ENCODE assay signal across 9 cellular contexts in the genomic region with DNA sequence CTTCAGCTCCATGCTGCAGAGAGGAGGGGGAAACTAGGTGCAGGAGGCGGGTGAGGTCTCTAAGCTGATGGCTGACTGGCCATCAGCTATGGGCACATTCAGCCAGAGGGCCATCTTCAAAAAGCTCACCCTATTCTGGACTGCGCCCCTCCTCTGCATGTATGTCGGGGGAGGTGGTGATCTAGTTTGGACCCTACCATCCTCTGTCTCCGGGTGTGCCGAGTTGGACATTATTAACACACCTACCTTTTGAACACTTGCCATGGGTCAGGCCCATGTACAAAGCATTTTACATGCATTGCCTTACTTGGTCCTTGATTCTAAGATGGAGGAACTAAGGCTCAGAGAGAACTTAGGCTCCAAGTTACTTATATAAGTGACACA. TPM values are rescaled to one million over a fixed set of nuclear protein-coding genes. Genes with fewer than 3 reads are reported as not detected.
DNase-seq lines count a peak whose midpoint lies in the region; ATAC-seq and TF ChIP-seq lines count a peak whose summit lies in the region.
"Had no signal": no experiment of that assay in that cellular context is flagged by ENCODE, and none has a peak within 500 bp of the region (broad histone marks: within the 10 kb centered on the region; RNA-seq: fewer than 3 reads in every experiment).

No MANE protein-coding gene starts in this region.

- no peak for TF ChIP-seq CTCF in 22Rv1 (IDR thresholded peaks at IDR 0.05)
- TF ChIP-seq CTCF in mammary epithelial cell (conservative IDR thresholded peaks at IDR 0.05 in 1 of 2, IDR thresholded peaks at IDR 0.05 in 1 of 2; ENCODE audit: extremely low read depth in 1 of 2, insufficient read depth in 1 of 2, low read depth in 1 of 2, low read length in 2 of 2), result no peak

- DNase-seq in mammary epithelial cell (no peak), NCI-H2107 treated with DMSO at 0.1 percent for 48 hours (lab: John Stamatoyannopoulos, UW; ENCODE audit: unreplicated experiment) (no peak)
- DNase-seq: NCI-H446 had no signal

- in situ Hi-C loops in mammary epithelial cell (cut with MboI; ENCODE audit: low sequenced_read_pairs in 2 of 2), result no loop called here

- H3K4me1 ChIP-seq in HUES6 (ENCODE audit: control insufficient read depth, insufficient read depth, low read length), result peaks cover 35% of the 10 kb centered on the region
- peaks cover 39% of the 10 kb centered on the region for H3K4me1 ChIP-seq in mammary epithelial cell (ENCODE audit: insufficient read depth, low read length)
- peaks cover 36% of the 10 kb centered on the region for H3K4me1 ChIP-seq in mucosa of stomach (ENCODE audit: control insufficient read depth, insufficient read depth, low read length)

- H3K9ac ChIP-seq in HUES6 (ENCODE audit: low read length), result peak overlapping the region; percentile 85
- H3K9ac ChIP-seq in mammary epithelial cell (ENCODE audit: insufficient read depth, low read length), result no peak overlapping the region
- H3K9ac ChIP-seq in mucosa of stomach (ENCODE audit: low read length), result peak overlapping the region; percentile 83

- peak overlapping the region; percentile 75 for H3K4me3 ChIP-seq in HUES6 (ENCODE audit: low read depth, low read length)
- H3K4me3 ChIP-seq in mammary epithelial cell (replicated peaks in 1 of 3; ENCODE audit: insufficient read depth in 1 of 3, low read depth in 2 of 3, low read length in 3 of 3), result peak overlapping the region; percentile 60 to 80 (median 78)
- peak overlapping the region; percentile 44 for H3K4me3 ChIP-seq in mucosa of stomach (ENCODE audit: low read length)

- H3K27me3 ChIP-seq in HUES6 (ENCODE audit: control insufficient read depth, insufficient read depth, low read length) (no peaks in the 10 kb centered on the region), mammary epithelial cell (ENCODE audit: insufficient read depth, low read length) (no peaks in the 10 kb centered on the region), mucosa of stomach (ENCODE audit: control insufficient read depth, insufficient read depth, low read length) (no peaks in the 10 kb centered on the region)

- intact Hi-C loops in mammary epithelial cell (cut with micrococcal nuclease), result loop anchor here (5.0 kb wide), 1 partner anchor 81 kb away; a partner anchor contains a TSS

- no peak overlapping the region for H2AFZ ChIP-seq in mammary epithelial cell (ENCODE audit: low read depth, low read length)

- H3K4me2 ChIP-seq in mammary epithelial cell (ENCODE audit: insufficient read depth, low read depth, low read length), result peak overlapping the region; percentile 81

- CTCF ChIA-PET in mammary epithelial cell (lab: Charles Lee; ENCODE audit: low non-redundant PET), result interaction anchor here (0.6 kb wide), 1 partner anchor 9 kb away, joined by 5 read pairs; no protein-coding TSS in a partner anchor

- H3K79me2 ChIP-seq in mammary epithelial cell (ENCODE audit: insufficient read depth, low read length), result peaks cover 50% of the 10 kb centered on the region

- H3K36me3 ChIP-seq in HUES6 (ENCODE audit: control insufficient read depth, insufficient read depth, low read length), result peaks cover 37% of the 10 kb centered on the region
- H3K36me3 ChIP-seq in mammary epithelial cell (ENCODE audit: insufficient read depth, low read length), result peaks cover 13% of the 10 kb centered on the region
- no peaks in the 10 kb centered on the region for H3K36me3 ChIP-seq in mucosa of stomach (ENCODE audit: control insufficient read depth, insufficient read depth, low read length)

- WGBS in mammary epithelial cell (ENCODE audit: low coverage, missing lambda C conversion rate), result 25% methylated on average over 5 of the region's 5 CpGs

- H3K27ac ChIP-seq in 22Rv1, result peak overlapping the region; percentile 79
- no peak overlapping the region for H3K27ac ChIP-seq in HUES6 (ENCODE audit: low read depth, low read length)
- no peak overlapping the region for H3K27ac ChIP-seq in mammary epithelial cell (ENCODE audit: insufficient read depth, low read depth, low read length)

- H4K20me1 ChIP-seq in mammary epithelial cell (ENCODE audit: insufficient read depth, low read length), result no peaks in the 10 kb centered on the region

- H3K9me3 ChIP-seq in HUES6 (ENCODE audit: control insufficient read depth, insufficient read depth, low read depth, low read length), result no peaks in the 10 kb centered on the region
- H3K9me3 ChIP-seq in mammary epithelial cell (replicated peaks; ENCODE audit: insufficient read depth, low read length), result no peaks in the 10 kb centered on the region
- no peaks in the 10 kb centered on the region for H3K9me3 ChIP-seq in mucosa of stomach (ENCODE audit: control insufficient read depth, low read length)

- ATAC-seq in GM21576 (IDR thresholded peaks at IDR 0.05; ENCODE audit: unreplicated experiment), result no peak
- ATAC-seq in GM18519 (IDR thresholded peaks at IDR 0.05; ENCODE audit: low FRiP score, unreplicated experiment), result no peak
- no peak for ATAC-seq in GM18498 (IDR thresholded peaks at IDR 0.05; ENCODE audit: unreplicated experiment)

- no TSS peak for BruUV-seq in mammary epithelial cell (replicated peaks; lab: Mats Ljungman, UMichigan)

- dilution Hi-C loops in mammary epithelial cell (cut with HindIII; ENCODE audit: low sequenced_read_pairs), result no loop called here

RNA-seq across cellular contexts. Expression of a gene that starts 1.4 kb away (rescaled TPM):
- total RNA-seq in mammary epithelial cell, result 100 to 1,000 TPM in 1 of 2 donors, 10 to 100 TPM in 1; 79.7 to 123 TPM
- polyA plus RNA-seq in mammary epithelial cell, result 43.9 TPM
- 103 TPM for polyA minus RNA-seq in mammary epithelial cell

RNA-seq across cellular contexts. Expression of a gene that starts 3.0 kb away (rescaled TPM):
- under 1 TPM; 0.33 to 0.85 TPM for total RNA-seq in mammary epithelial cell
- 0.15 TPM for polyA plus RNA-seq in mammary epithelial cell
- polyA minus RNA-seq in mammary epithelial cell, result not detected

RNA-seq across cellular contexts. Expression of a gene that starts 11.9 kb away (rescaled TPM):
- under 1 TPM; 0.45 to 0.50 TPM for total RNA-seq in mammary epithelial cell
- 0.24 TPM for polyA plus RNA-seq in mammary epithelial cell
- not detected for polyA minus RNA-seq in mammary epithelial cell

RNA-seq across cellular contexts. Expression of a gene that starts 38.3 kb away (rescaled TPM):
- under 1 TPM in 1 of 2 donors, not detected in 1; 0.17 TPM for total RNA-seq in mammary epithelial cell
- polyA plus RNA-seq in mammary epithelial cell, result 0.02 TPM
- not detected for polyA minus RNA-seq in mammary epithelial cell

RNA-seq across cellular contexts. Expression of a gene that starts 46.3 kb away (rescaled TPM):
- 10 to 100 TPM in 1 of 2 donors, 1 to 10 TPM in 1; 8.5 to 12.8 TPM for total RNA-seq in mammary epithelial cell
- polyA plus RNA-seq in mammary epithelial cell, result 6.7 TPM
- polyA minus RNA-seq in mammary epithelial cell, result 8.1 TPM
